In genomic region chrX:24151513-24151912, GRCh38 we compare ENCODE assay signal across 1 cellular context.
TF ChIP-seq lines count a peak whose summit lies in the region.

No MANE protein-coding gene starts in this region.

TF ChIP-seq in IMR-90, 13 proteins besides CTCF, POLR2A, EP300 and RAD21 (continued from another document):
- no peak for TF ChIP-seq MXI1 (IDR thresholded peaks at IDR 0.05; ENCODE audit: borderline replicate concordance, low read depth, low read length)
- no peak for TF ChIP-seq NFE2L2 (IDR thresholded peaks at IDR 0.05; ENCODE audit: low read depth, low read length)
- no peak for TF ChIP-seq SMC3 (IDR thresholded peaks at IDR 0.05; ENCODE audit: low read depth, low read length)
- TF ChIP-seq BHLHE40 (IDR thresholded peaks at IDR 0.05; ENCODE audit: low read depth, low read length) = no peak
- no peak for TF ChIP-seq MAZ (IDR thresholded peaks at IDR 0.05; ENCODE audit: borderline replicate concordance, low read depth, low read length)
- no peak for TF ChIP-seq RCOR1 (IDR thresholded peaks at IDR 0.05; ENCODE audit: insufficient replicate concordance, low read length)
- TF ChIP-seq FOS (IDR thresholded peaks at IDR 0.05; ENCODE audit: low read depth, low read length) = no peak
- no peak for TF ChIP-seq CEBPB (IDR thresholded peaks at IDR 0.05; ENCODE audit: low read depth, low read length)
- TF ChIP-seq, protein P1, sequence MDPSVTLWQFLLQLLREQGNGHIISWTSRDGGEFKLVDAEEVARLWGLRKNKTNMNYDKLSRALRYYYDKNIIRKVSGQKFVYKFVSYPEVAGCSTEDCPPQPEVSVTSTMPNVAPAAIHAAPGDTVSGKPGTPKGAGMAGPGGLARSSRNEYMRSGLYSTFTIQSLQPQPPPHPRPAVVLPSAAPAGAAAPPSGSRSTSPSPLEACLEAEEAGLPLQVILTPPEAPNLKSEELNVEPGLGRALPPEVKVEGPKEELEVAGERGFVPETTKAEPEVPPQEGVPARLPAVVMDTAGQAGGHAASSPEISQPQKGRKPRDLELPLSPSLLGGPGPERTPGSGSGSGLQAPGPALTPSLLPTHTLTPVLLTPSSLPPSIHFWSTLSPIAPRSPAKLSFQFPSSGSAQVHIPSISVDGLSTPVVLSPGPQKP (IDR thresholded peaks at IDR 0.05; ENCODE audit: borderline replicate concordance, low read depth, low read length) = no peak
- TF ChIP-seq CHD1 (IDR thresholded peaks at IDR 0.05; ENCODE audit: low read depth, low read length) = no peak
- TF ChIP-seq USF2 (IDR thresholded peaks at IDR 0.05; ENCODE audit: low read depth, low read length) = no peak
- no peak for TF ChIP-seq MAFK (IDR thresholded peaks at IDR 0.05; ENCODE audit: low read depth, low read length)
